ENCODE assay signal across 1 cellular context in the genomic region with DNA sequence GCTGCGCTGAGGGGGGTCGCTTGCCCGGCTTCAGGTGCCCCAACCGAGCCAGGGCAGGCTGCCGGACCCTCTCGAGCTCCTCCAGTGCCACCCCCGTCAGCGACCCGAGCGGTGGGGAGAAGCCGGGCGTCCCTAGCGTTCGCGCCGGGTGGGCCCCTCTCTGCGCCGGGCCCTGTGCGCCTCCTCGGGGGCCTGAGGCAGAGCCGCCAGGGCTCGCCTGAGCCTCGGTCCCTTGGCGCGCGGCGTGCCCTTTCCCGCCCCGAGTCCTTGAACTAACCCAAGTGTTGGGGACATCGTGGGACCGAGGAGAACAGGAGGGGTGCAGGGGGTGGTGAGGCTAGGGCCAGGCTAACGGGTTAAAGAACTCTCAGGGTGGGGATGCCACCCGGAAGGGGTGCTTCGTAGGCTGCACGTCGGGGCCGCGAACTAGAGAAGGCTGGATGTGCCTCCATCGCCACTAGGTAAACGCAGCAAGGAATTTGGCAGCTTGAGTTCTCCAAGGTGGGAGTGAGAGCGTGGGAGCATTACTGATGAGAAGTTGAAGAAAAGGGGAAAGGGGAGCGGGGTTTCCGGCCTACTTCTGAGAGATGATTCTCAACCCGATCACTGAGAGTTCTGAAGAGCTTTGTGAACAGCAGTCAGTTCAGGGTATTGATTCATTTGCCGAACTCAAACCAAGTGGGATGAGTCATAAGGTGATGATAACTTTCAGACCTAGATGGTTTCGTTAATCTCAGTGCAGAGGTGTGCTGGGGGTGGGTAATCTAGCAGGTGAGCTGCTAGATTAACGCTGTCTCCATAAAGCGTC.
TF ChIP-seq lines count a peak whose summit lies in the region.

No MANE protein-coding gene starts in this region.

TF ChIP-seq in K562, 482 proteins besides CTCF, POLR2A, EP300 and RAD21 (continued from another document and continues in another):
- TF ChIP-seq ZC3H8 (IDR thresholded peaks at IDR 0.05) (no peak), CBFA2T2 (conservative IDR thresholded peaks at IDR 0.05) (peak; percentile 64), PHF8 (IDR thresholded peaks at IDR 0.05; ENCODE audit: borderline replicate concordance, low read length) (no peak), TEAD4 (IDR thresholded peaks at IDR 0.05; ENCODE audit: low read length) (peak; percentile 41; the same call in 1 of the 2 replicates), TEAD4 (CRISPR knock-in tag; IDR thresholded peaks at IDR 0.05; ENCODE audit: borderline replicate concordance) (peak; percentile 70; the same call in 1 of the 2 replicates), CHD2 (IDR thresholded peaks at IDR 0.05; ENCODE audit: low read depth, low read length) (no peak), TCFL5 (CRISPR knock-in tag; conservative IDR thresholded peaks at IDR 0.05) (no peak), SNIP1 (IDR thresholded peaks at IDR 0.05; ENCODE audit: low read depth) (peak; percentile 53; the same call in 1 of the 2 replicates), ZNF212 (CRISPR knock-in tag; IDR thresholded peaks at IDR 0.05) (no peak), ZNF175 (CRISPR knock-in tag; IDR thresholded peaks at IDR 0.05; ENCODE audit: low read depth) (no peak), BACH1 (tag; IDR thresholded peaks at IDR 0.05) (no peak), STAT5A (IDR thresholded peaks at IDR 0.05; ENCODE audit: borderline replicate concordance, low read length) (no peak; the same call in 1 of the 2 replicates), ZNF174 (CRISPR knock-in tag; IDR thresholded peaks at IDR 0.05) (no peak), TAF7 (tag; IDR thresholded peaks at IDR 0.05) (no peak), KLF6 (CRISPR knock-in tag; IDR thresholded peaks at IDR 0.05; ENCODE audit: borderline replicate concordance) (no peak), ZNF583 (CRISPR knock-in tag; IDR thresholded peaks at IDR 0.05) (no peak), NELFE (IDR thresholded peaks at IDR 0.05; ENCODE audit: insufficient read depth, insufficient read length) (no peak), JUND (IDR thresholded peaks at IDR 0.05; ENCODE audit: borderline replicate concordance, low read depth, low read length) (peak; percentile 83), JUND (tag; IDR thresholded peaks at IDR 0.05; ENCODE audit: borderline replicate concordance, low read depth, low read length) (peak; percentile 80; the same call in 2 of the 3 replicates), ZNF780A (CRISPR knock-in tag; IDR thresholded peaks at IDR 0.05) (no peak), JUN (IDR thresholded peaks at IDR 0.05; ENCODE audit: borderline replicate concordance, low read depth, low read length) (no peak), JUN (CRISPR knock-in tag; IDR thresholded peaks at IDR 0.05; ENCODE audit: borderline replicate concordance) (no peak), KAT7 (CRISPR knock-in tag; IDR thresholded peaks at IDR 0.05; ENCODE audit: borderline replicate concordance) (peak; percentile 54), GATAD2A (IDR thresholded peaks at IDR 0.05) (no peak), RBM22 (IDR thresholded peaks at IDR 0.05; ENCODE audit: low read depth, low read length, poor library complexity, severe bottlenecking) (peak; percentile 80), POLR2B (IDR thresholded peaks at IDR 0.05; ENCODE audit: low read depth, partially characterized antibody) (no peak), TRIM24 (IDR thresholded peaks at IDR 0.05) (no peak), ZNF133 (CRISPR knock-in tag; IDR thresholded peaks at IDR 0.05) (no peak), ZNF263 (CRISPR knock-in tag; IDR thresholded peaks at IDR 0.05; ENCODE audit: borderline replicate concordance) (no peak), GABPB2 (CRISPR knock-in tag; conservative IDR thresholded peaks at IDR 0.05) (no peak), NR1H2 (CRISPR knock-in tag; IDR thresholded peaks at IDR 0.05) (no peak; the same call in 1 of the 2 replicates), NFIX (CRISPR knock-in tag; IDR thresholded peaks at IDR 0.05; ENCODE audit: low read depth) (no peak), ZNF57 (CRISPR knock-in tag; IDR thresholded peaks at IDR 0.05) (no peak), TAL1 (IDR thresholded peaks at IDR 0.05) (0 out of 2 replicates have a peak, but pooled peaks have one; percentile 18), PPARD (CRISPR knock-in tag; IDR thresholded peaks at IDR 0.05) (no peak), ZNF347 (CRISPR knock-in tag; IDR thresholded peaks at IDR 0.05; ENCODE audit: low read depth) (no peak), RCOR1 (IDR thresholded peaks at IDR 0.05; ENCODE audit: borderline replicate concordance in 1 of 2, low read depth in 2 of 2, low read length in 2 of 2) (peak in 1 of 2 experiments; percentile 40; a peak in 1 of 4 replicates), ILF3 (IDR thresholded peaks at IDR 0.05; ENCODE audit: borderline replicate concordance) (no peak), ZNF431 (CRISPR knock-in tag; IDR thresholded peaks at IDR 0.05) (no peak), SMAD4 (CRISPR knock-in tag; conservative IDR thresholded peaks at IDR 0.05) (no peak), ZNF584 (CRISPR knock-in tag; IDR thresholded peaks at IDR 0.05; ENCODE audit: low read depth) (no peak)
- TF ChIP-seq, protein P1, sequence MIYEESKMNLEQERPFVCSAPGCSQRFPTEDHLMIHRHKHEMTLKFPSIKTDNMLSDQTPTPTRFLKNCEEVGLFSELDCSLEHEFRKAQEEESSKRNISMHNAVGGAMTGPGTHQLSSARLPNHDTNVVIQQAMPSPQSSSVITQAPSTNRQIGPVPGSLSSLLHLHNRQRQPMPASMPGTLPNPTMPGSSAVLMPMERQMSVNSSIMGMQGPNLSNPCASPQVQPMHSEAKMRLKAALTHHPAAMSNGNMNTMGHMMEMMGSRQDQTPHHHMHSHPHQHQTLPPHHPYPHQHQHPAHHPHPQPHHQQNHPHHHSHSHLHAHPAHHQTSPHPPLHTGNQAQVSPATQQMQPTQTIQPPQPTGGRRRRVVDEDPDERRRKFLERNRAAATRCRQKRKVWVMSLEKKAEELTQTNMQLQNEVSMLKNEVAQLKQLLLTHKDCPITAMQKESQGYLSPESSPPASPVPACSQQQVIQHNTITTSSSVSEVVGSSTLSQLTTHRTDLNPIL (CRISPR knock-in tag; IDR thresholded peaks at IDR 0.05), result no peak
- TF ChIP-seq, protein P2, sequence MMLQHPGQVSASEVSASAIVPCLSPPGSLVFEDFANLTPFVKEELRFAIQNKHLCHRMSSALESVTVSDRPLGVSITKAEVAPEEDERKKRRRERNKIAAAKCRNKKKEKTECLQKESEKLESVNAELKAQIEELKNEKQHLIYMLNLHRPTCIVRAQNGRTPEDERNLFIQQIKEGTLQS (IDR thresholded peaks at IDR 0.05), result peak; percentile 89
- TF ChIP-seq, protein P2 (CRISPR knock-in tag; conservative IDR thresholded peaks at IDR 0.05), result no peak
- TF ChIP-seq, protein P3, sequence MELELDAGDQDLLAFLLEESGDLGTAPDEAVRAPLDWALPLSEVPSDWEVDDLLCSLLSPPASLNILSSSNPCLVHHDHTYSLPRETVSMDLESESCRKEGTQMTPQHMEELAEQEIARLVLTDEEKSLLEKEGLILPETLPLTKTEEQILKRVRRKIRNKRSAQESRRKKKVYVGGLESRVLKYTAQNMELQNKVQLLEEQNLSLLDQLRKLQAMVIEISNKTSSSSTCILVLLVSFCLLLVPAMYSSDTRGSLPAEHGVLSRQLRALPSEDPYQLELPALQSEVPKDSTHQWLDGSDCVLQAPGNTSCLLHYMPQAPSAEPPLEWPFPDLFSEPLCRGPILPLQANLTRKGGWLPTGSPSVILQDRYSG (tag; conservative IDR thresholded peaks at IDR 0.05; ENCODE audit: low read depth), result no peak
- TF ChIP-seq, protein P4, sequence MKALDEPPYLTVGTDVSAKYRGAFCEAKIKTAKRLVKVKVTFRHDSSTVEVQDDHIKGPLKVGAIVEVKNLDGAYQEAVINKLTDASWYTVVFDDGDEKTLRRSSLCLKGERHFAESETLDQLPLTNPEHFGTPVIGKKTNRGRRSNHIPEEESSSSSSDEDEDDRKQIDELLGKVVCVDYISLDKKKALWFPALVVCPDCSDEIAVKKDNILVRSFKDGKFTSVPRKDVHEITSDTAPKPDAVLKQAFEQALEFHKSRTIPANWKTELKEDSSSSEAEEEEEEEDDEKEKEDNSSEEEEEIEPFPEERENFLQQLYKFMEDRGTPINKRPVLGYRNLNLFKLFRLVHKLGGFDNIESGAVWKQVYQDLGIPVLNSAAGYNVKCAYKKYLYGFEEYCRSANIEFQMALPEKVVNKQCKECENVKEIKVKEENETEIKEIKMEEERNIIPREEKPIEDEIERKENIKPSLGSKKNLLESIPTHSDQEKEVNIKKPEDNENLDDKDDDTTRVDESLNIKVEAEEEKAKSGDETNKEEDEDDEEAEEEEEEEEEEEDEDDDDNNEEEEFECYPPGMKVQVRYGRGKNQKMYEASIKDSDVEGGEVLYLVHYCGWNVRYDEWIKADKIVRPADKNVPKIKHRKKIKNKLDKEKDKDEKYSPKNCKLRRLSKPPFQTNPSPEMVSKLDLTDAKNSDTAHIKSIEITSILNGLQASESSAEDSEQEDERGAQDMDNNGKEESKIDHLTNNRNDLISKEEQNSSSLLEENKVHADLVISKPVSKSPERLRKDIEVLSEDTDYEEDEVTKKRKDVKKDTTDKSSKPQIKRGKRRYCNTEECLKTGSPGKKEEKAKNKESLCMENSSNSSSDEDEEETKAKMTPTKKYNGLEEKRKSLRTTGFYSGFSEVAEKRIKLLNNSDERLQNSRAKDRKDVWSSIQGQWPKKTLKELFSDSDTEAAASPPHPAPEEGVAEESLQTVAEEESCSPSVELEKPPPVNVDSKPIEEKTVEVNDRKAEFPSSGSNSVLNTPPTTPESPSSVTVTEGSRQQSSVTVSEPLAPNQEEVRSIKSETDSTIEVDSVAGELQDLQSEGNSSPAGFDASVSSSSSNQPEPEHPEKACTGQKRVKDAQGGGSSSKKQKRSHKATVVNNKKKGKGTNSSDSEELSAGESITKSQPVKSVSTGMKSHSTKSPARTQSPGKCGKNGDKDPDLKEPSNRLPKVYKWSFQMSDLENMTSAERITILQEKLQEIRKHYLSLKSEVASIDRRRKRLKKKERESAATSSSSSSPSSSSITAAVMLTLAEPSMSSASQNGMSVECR (CRISPR knock-in tag; IDR thresholded peaks at IDR 0.05), result 0 out of 2 replicates have a peak, but pooled peaks have one; percentile 54
- TF ChIP-seq, protein P5, sequence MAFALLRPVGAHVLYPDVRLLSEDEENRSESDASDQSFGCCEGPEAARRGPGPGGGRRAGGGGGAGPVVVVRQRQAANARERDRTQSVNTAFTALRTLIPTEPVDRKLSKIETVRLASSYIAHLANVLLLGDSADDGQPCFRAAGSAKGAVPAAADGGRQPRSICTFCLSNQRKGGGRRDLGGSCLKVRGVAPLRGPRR (CRISPR knock-in tag; IDR thresholded peaks at IDR 0.05), result no peak
- TF ChIP-seq, protein P6, sequence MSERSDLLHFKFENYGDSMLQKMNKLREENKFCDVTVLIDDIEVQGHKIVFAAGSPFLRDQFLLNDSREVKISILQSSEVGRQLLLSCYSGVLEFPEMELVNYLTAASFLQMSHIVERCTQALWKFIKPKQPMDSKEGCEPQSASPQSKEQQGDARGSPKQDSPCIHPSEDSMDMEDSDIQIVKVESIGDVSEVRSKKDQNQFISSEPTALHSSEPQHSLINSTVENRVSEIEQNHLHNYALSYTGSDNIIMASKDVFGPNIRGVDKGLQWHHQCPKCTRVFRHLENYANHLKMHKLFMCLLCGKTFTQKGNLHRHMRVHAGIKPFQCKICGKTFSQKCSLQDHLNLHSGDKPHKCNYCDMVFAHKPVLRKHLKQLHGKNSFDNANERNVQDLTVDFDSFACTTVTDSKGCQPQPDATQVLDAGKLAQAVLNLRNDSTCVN (CRISPR knock-in tag; IDR thresholded peaks at IDR 0.05), result no peak
- TF ChIP-seq, protein P7, sequence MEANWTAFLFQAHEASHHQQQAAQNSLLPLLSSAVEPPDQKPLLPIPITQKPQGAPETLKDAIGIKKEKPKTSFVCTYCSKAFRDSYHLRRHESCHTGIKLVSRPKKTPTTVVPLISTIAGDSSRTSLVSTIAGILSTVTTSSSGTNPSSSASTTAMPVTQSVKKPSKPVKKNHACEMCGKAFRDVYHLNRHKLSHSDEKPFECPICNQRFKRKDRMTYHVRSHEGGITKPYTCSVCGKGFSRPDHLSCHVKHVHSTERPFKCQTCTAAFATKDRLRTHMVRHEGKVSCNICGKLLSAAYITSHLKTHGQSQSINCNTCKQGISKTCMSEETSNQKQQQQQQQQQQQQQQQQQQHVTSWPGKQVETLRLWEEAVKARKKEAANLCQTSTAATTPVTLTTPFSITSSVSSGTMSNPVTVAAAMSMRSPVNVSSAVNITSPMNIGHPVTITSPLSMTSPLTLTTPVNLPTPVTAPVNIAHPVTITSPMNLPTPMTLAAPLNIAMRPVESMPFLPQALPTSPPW (CRISPR knock-in tag; IDR thresholded peaks at IDR 0.05), result no peak
- TF ChIP-seq, protein P8, sequence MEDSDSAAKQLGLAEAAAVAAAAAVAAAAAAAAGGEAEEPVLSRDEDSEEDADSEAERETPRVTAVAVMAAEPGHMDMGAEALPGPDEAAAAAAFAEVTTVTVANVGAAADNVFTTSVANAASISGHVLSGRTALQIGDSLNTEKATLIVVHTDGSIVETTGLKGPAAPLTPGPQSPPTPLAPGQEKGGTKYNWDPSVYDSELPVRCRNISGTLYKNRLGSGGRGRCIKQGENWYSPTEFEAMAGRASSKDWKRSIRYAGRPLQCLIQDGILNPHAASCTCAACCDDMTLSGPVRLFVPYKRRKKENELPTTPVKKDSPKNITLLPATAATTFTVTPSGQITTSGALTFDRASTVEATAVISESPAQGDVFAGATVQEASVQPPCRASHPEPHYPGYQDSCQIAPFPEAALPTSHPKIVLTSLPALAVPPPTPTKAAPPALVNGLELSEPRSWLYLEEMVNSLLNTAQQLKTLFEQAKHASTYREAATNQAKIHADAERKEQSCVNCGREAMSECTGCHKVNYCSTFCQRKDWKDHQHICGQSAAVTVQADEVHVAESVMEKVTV (CRISPR knock-in tag; IDR thresholded peaks at IDR 0.05), result no peak
- TF ChIP-seq, protein P9, sequence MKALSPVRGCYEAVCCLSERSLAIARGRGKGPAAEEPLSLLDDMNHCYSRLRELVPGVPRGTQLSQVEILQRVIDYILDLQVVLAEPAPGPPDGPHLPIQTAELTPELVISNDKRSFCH (CRISPR knock-in tag; IDR thresholded peaks at IDR 0.05), result no peak
- TF ChIP-seq, protein P9 (tag; IDR thresholded peaks at IDR 0.05), result 0 out of 2 replicates have a peak, but pooled peaks have one; percentile 38
- TF ChIP-seq, protein P10, sequence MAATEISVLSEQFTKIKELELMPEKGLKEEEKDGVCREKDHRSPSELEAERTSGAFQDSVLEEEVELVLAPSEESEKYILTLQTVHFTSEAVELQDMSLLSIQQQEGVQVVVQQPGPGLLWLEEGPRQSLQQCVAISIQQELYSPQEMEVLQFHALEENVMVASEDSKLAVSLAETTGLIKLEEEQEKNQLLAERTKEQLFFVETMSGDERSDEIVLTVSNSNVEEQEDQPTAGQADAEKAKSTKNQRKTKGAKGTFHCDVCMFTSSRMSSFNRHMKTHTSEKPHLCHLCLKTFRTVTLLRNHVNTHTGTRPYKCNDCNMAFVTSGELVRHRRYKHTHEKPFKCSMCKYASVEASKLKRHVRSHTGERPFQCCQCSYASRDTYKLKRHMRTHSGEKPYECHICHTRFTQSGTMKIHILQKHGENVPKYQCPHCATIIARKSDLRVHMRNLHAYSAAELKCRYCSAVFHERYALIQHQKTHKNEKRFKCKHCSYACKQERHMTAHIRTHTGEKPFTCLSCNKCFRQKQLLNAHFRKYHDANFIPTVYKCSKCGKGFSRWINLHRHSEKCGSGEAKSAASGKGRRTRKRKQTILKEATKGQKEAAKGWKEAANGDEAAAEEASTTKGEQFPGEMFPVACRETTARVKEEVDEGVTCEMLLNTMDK (IDR thresholded peaks at IDR 0.05; ENCODE audit: borderline replicate concordance, insufficient read depth, low read depth, low read length, poor library complexity, severe bottlenecking), result no peak
